10 cellular contexts compared by ENCODE assay signal in the genomic region with DNA sequence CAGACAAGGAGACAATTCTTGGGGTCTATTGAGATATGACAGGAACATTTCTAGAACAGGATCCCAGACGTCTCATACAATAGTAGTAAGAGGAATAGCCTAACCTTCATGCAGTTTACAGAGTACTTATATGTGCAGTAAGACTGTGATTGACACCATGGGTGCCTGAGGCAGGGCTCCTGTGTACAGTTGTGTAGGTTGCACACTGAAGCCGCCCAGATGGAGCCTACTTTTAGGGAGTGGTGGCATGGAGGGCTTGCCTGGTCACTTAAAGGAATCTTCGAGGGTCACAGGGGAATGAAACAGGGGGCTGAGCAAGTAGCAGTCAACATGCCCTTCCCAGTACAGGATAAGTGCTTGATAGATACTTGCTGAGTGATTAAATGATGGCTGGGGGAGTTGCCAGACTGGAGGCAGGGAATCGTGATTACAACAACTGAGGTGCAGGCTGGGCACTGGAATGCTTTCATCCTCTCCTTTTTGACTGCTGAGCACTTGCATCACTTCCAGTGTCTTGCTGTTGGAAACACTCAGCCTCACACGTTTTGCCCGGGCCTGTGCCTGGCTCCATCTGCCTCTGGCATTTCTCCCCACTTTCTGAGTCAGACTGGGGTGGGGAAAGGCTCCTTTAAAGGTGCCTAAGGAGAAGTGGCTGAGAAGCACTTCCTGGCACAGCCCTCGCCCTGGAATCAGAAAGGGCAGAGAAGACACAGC.
A peak's percentile ranks its signal among the peaks of the same experiment; 100 is the strongest.
DNase-seq lines count a peak whose midpoint lies in the region; ATAC-seq, FAIRE-seq and TF ChIP-seq lines count a peak whose summit lies in the region.
"Had no signal": no experiment of that assay in that cellular context is flagged by ENCODE, and none has a peak within 500 bp of the region (broad histone marks: within the 10 kb centered on the region; RNA-seq: fewer than 3 reads in every experiment).

No MANE protein-coding gene starts in this region.

- H4K91ac ChIP-seq in IMR-90 (ENCODE audit: insufficient read depth, low read depth, low read length) (peak overlapping the region; percentile 56), mesenchymal stem cell (ENCODE audit: low read length) (no peak overlapping the region)

- H3K9me3 ChIP-seq in A549 = no peaks in the 10 kb centered on the region
- no peaks in the 10 kb centered on the region for H3K9me3 ChIP-seq in IMR-90 (ENCODE audit: control insufficient read depth, insufficient read depth, low read length)
- H3K9me3 ChIP-seq in mesenchymal stem cell (ENCODE audit: control insufficient read depth, low read length) = no peaks in the 10 kb centered on the region
- H3K9me3 ChIP-seq: BLaER1 treated with 17β-estradiol and CSF1 and Interleukin-3, amounts not matched to agents 10 nM and 100 nM had no signal

- H3K9me1 ChIP-seq in IMR-90 (ENCODE audit: insufficient read depth, low read length) = no peaks in the 10 kb centered on the region

- TF ChIP-seq CTCF in A549 (IDR thresholded peaks at IDR 0.05) (no peak), IMR-90 (conservative IDR thresholded peaks at IDR 0.05; ENCODE audit: low read depth, low read length) (no peak), coronary artery (IDR thresholded peaks at IDR 0.05) (no peak)

- dilution Hi-C loops in IMR-90 (cut with HindIII; ENCODE audit: low sequenced_read_pairs, unreplicated experiment) = no loop called here

- H3K18ac ChIP-seq in IMR-90 (ENCODE audit: low read depth, low read length) = peak overlapping the region; percentile 78
- H3K18ac ChIP-seq in mesenchymal stem cell (ENCODE audit: low read depth in 1 of 2, low read length in 2 of 2) = peak overlapping the region in 1 of 2 experiments; percentile 16

- H3K4ac ChIP-seq in IMR-90 (ENCODE audit: low read depth, low read length) (peak overlapping the region; percentile 77), mesenchymal stem cell (ENCODE audit: low read depth in 1 of 2, low read length in 2 of 2) (no peak overlapping the region)

- peaks cover 0 to 3% of the 10 kb centered on the region in 2 donors for H3K9me3 Mint-ChIP-seq in activated naive CD4-positive, alpha-beta T cell treated with anti-CD3 and anti-CD28 coated beads, Interleukin-2, amount 50 U/mL, for 72 hours
- no peaks in the 10 kb centered on the region for H3K9me3 Mint-ChIP-seq in activated T-helper 1 cell treated with anti-CD3 and anti-CD28 coated beads, Interleukin-12 subunit alpha, Interleukin-12 subunit beta, Interleukin-2, Interleukin-4 antibody, amounts not matched to agents 30 ng/mL and 10 ng/mL and 1 ng/mL, durations not matched to agents 14 hours and 24 hours and 36 hours

- H3K36me3 ChIP-seq in IMR-90 (ENCODE audit: control insufficient read depth, insufficient read depth, low read length) = no peaks in the 10 kb centered on the region
- H3K36me3 ChIP-seq in mesenchymal stem cell (ENCODE audit: control insufficient read depth in 1 of 2, insufficient read depth in 2 of 2, low read depth in 1 of 2, low read length in 2 of 2) = no peaks in the 10 kb centered on the region
- H3K36me3 ChIP-seq: BLaER1 treated with 17β-estradiol and CSF1 and Interleukin-3, amounts not matched to agents 10 nM and 100 nM had no signal

- H3K4me2 ChIP-seq in A549 (peak overlapping the region; percentile 51), IMR-90 (ENCODE audit: low read depth, low read length) (no peak overlapping the region), mesenchymal stem cell (ENCODE audit: low read length, poor library complexity, severe bottlenecking) (no peak overlapping the region)

- 30% methylated on average over 7 of the region's 7 CpGs for WGBS in A549 (ENCODE audit: missing lambda C conversion rate)
- 62% methylated on average over 2 of the region's 7 CpGs; no CpG with 5 or more reads in 1 of the 2 experiments for WGBS in IMR-90 (ENCODE audit: extremely low coverage in 2 of 2, insufficient read length in 1 of 2), 2 experiments
- 73% methylated on average over 7 of the region's 7 CpGs for WGBS in mesenchymal stem cell

- TF ChIP-seq POLR2A in A549 (IDR thresholded peaks at IDR 0.05; ENCODE audit: low read length) (no peak), IMR-90 (IDR thresholded peaks at IDR 0.05; ENCODE audit: low read depth, low read length) (no peak)

- peak overlapping the region; percentile 68 for H2AK9ac ChIP-seq in IMR-90 (replicated peaks; ENCODE audit: low read depth, low read length, poor library complexity)

- H3K4me1 Mint-ChIP-seq in activated T-helper 1 cell treated with anti-CD3 and anti-CD28 coated beads, Interleukin-12 subunit alpha, Interleukin-12 subunit beta, Interleukin-2, Interleukin-4 antibody, amounts not matched to agents 30 ng/mL and 10 ng/mL and 1 ng/mL, durations not matched to agents 14 hours and 24 hours and 36 hours (ENCODE audit: low read depth) = no peaks in the 10 kb centered on the region

- in situ Hi-C loops in IMR-90 (cut with MboI; ENCODE audit: low sequenced_read_pairs) = no loop called here

- H3K23ac ChIP-seq in IMR-90 (ENCODE audit: low read depth, low read length) (peak overlapping the region; percentile 1; the same call in 1 of the 2 replicates), mesenchymal stem cell (ENCODE audit: low read length in 2 of 2) (no peak overlapping the region)

- H2AK5ac ChIP-seq in IMR-90 (ENCODE audit: low read depth, low read length) (peak overlapping the region; percentile 80), mesenchymal stem cell (ENCODE audit: low read length, severe bottlenecking) (no peak overlapping the region)

- peak overlapping the region in 1 of 2 donors; percentile 43 for H3K27ac Mint-ChIP-seq in activated naive CD4-positive, alpha-beta T cell treated with anti-CD3 and anti-CD28 coated beads, Interleukin-2, amount 50 U/mL, for 72 hours
- H3K27ac Mint-ChIP-seq in activated T-helper 1 cell treated with anti-CD3 and anti-CD28 coated beads, Interleukin-12 subunit alpha, Interleukin-12 subunit beta, Interleukin-2, Interleukin-4 antibody, amounts not matched to agents 30 ng/mL and 10 ng/mL and 1 ng/mL, durations not matched to agents 14 hours and 24 hours and 36 hours = no peak overlapping the region

- H2BK120ac ChIP-seq in IMR-90 (ENCODE audit: low read depth, low read length) (peak overlapping the region; percentile 82), mesenchymal stem cell (ENCODE audit: low read depth, low read length) (no peak overlapping the region)

- no peak for FAIRE-seq in A549 (lab: Jason Lieb, UNC)

- H3K27me3 ChIP-seq in IMR-90 (ENCODE audit: control insufficient read depth, insufficient read depth, low read length) (no peaks in the 10 kb centered on the region), mesenchymal stem cell (ENCODE audit: control insufficient read depth in 1 of 2, insufficient read depth in 1 of 2, low read length in 2 of 2) (peaks cover 0 to 2% of the 10 kb centered on the region in 2 experiments)
- H3K27me3 ChIP-seq: BLaER1 treated with 17β-estradiol and CSF1 and Interleukin-3, amounts not matched to agents 10 nM and 100 nM had no signal

- intact Hi-C loops in IMR-90 (cut with micrococcal nuclease) = no loop called here
- intact Hi-C loops in activated T-helper 1 cell treated with anti-CD3 and anti-CD28 coated beads, Interleukin-12 subunit alpha, Interleukin-12 subunit beta, Interleukin-2, Interleukin-4 antibody, amounts not matched to agents 30 ng/mL and 10 ng/mL and 1 ng/mL, durations not matched to agents 14 hours and 24 hours and 36 hours (cut with micrococcal nuclease) = no loop called here

- no peak overlapping the region for H3K4me3 ChIP-seq in A549
- H3K4me3 ChIP-seq in IMR-90 (ENCODE audit: insufficient read depth, low read depth, low read length) = no peak overlapping the region
- H3K4me3 ChIP-seq in coronary artery = no peak overlapping the region
- H3K4me3 ChIP-seq in mesenchymal stem cell (ENCODE audit: insufficient read depth in 1 of 2, low read depth in 1 of 2, low read length in 2 of 2) = no peak overlapping the region
- H3K4me3 ChIP-seq: BLaER1 treated with 17β-estradiol and CSF1 and Interleukin-3, amounts not matched to agents 10 nM and 100 nM had no signal

- H3K56ac ChIP-seq in IMR-90 (ENCODE audit: extremely low read depth, insufficient read depth, low read length) = no peak overlapping the region; the same call in 1 of the 2 replicates

- H2BK20ac ChIP-seq in IMR-90 (ENCODE audit: low read depth, low read length) = peak overlapping the region; percentile 87

- TF ChIP-seq EP300 in A549 (IDR thresholded peaks at IDR 0.05) = no peak

- H3K27ac ChIP-seq in A549 = peak overlapping the region; percentile 53 to 59
- peak overlapping the region; percentile 63 for H3K27ac ChIP-seq in IMR-90 (ENCODE audit: insufficient read depth, low read length)
- peak overlapping the region; percentile 41 to 69 for H3K27ac ChIP-seq in coronary artery
- H3K27ac ChIP-seq in mesenchymal stem cell (ENCODE audit: low read length, poor library complexity, severe bottlenecking) = peak overlapping the region; percentile 9
- H3K27ac ChIP-seq: BLaER1 treated with 17β-estradiol and CSF1 and Interleukin-3, amounts not matched to agents 10 nM and 100 nM had no signal

- H3K4me1 ChIP-seq in A549 = peaks cover 15% of the 10 kb centered on the region
- H3K4me1 ChIP-seq in IMR-90 (ENCODE audit: control insufficient read depth, insufficient read depth, low read length) = peaks cover 9% of the 10 kb centered on the region
- H3K4me1 ChIP-seq in mesenchymal stem cell (ENCODE audit: control insufficient read depth, insufficient read depth, low read depth, low read length) = peaks cover 6% of the 10 kb centered on the region

- no peaks in the 10 kb centered on the region for H3K36me3 Mint-ChIP-seq in activated naive CD4-positive, alpha-beta T cell treated with anti-CD3 and anti-CD28 coated beads, Interleukin-2, amount 50 U/mL, for 72 hours
- H3K36me3 Mint-ChIP-seq in activated T-helper 1 cell treated with anti-CD3 and anti-CD28 coated beads, Interleukin-12 subunit alpha, Interleukin-12 subunit beta, Interleukin-2, Interleukin-4 antibody, amounts not matched to agents 30 ng/mL and 10 ng/mL and 1 ng/mL, durations not matched to agents 14 hours and 24 hours and 36 hours (ENCODE audit: low read depth) = no peaks in the 10 kb centered on the region

- H4K8ac ChIP-seq in IMR-90 (ENCODE audit: low read depth in 2 of 2, low read length in 2 of 2) (peak overlapping the region; percentile 25 to 79; a peak in 3 of 4 replicates), mesenchymal stem cell (ENCODE audit: low read length) (no peak overlapping the region)

- no peak overlapping the region for H3K4me3 Mint-ChIP-seq in activated T-helper 1 cell treated with anti-CD3 and anti-CD28 coated beads, Interleukin-12 subunit alpha, Interleukin-12 subunit beta, Interleukin-2, Interleukin-4 antibody, amounts not matched to agents 30 ng/mL and 10 ng/mL and 1 ng/mL, durations not matched to agents 14 hours and 24 hours and 36 hours

- H4K5ac ChIP-seq in IMR-90 (ENCODE audit: low read depth, low read length) = peak overlapping the region; percentile 51

- H2BK5ac ChIP-seq in IMR-90 (ENCODE audit: low read depth, low read length, poor library complexity, severe bottlenecking) (peak overlapping the region; percentile 81), mesenchymal stem cell (ENCODE audit: low read depth, low read length, poor library complexity, severe bottlenecking) (no peak overlapping the region)

- H2BK12ac ChIP-seq in mesenchymal stem cell (ENCODE audit: low read length in 2 of 2) = no peak overlapping the region

- DNase-seq in A549 (ENCODE audit: low read depth in 1 of 2, low spot score in 1 of 2) (peak in 1 of 2 experiments; percentile 59), IMR-90 (peak; percentile 93), coronary artery (ENCODE audit: low spot score) (peak; percentile 76), mesenchymal stem cell (peak; percentile 61), SK-N-DZ (ENCODE audit: low spot score) (no peak), activated gamma-delta T cell treated with Interleukin-2 at 50 U/mL for 16 hours (no peak)
- no peak for DNase-seq in activated naive CD4-positive, alpha-beta T cell treated with anti-CD3 and anti-CD28 coated beads, Interleukin-2, amount 50 U/mL, for 72 hours (ENCODE audit: low spot score in 2 of 2)
- no peak for DNase-seq in activated T-helper 1 cell treated with anti-CD3 and anti-CD28 coated beads, Interleukin-12 subunit alpha, Interleukin-12 subunit beta, Interleukin-2, Interleukin-4 antibody, amounts not matched to agents 30 ng/mL and 10 ng/mL and 1 ng/mL, durations not matched to agents 14 hours and 24 hours and 36 hours (ENCODE audit: low spot score)
- DNase-seq: NCI-H1092 had no signal

- H4K20me1 ChIP-seq in IMR-90 (ENCODE audit: insufficient read depth, low read length) = no peaks in the 10 kb centered on the region
- H4K20me1 ChIP-seq: BLaER1 treated with 17β-estradiol and CSF1 and Interleukin-3, amounts not matched to agents 10 nM and 100 nM had no signal

- ATAC-seq in A549 = peak; percentile 85 to 88
- ATAC-seq in IMR-90 (ENCODE audit: low read depth) = peak; percentile 97
- ATAC-seq in activated naive CD4-positive, alpha-beta T cell treated with anti-CD3 and anti-CD28 coated beads, Interleukin-2, amount 50 U/mL, for 72 hours = no peak

- peak overlapping the region; percentile 62 for H3K14ac ChIP-seq in IMR-90 (replicated peaks; ENCODE audit: low read depth, low read length)
- no peak overlapping the region for H3K14ac ChIP-seq in mesenchymal stem cell (ENCODE audit: low read length in 2 of 2)

- POLR2A ChIA-PET in A549 (lab: Yijun Ruan, JAX) (no interaction called here), IMR-90 (lab: Charles Lee; ENCODE audit: unreplicated experiment) (no interaction called here)

- H2AFZ ChIP-seq in IMR-90 (replicated peaks; ENCODE audit: low read length, poor library complexity) = peak overlapping the region; percentile 85
- H2AFZ ChIP-seq in mesenchymal stem cell (ENCODE audit: low read depth, low read length) = no peak overlapping the region

- no TSS peak for BruUV-seq in IMR-90 (replicated peaks; lab: Mats Ljungman, UMichigan)

- CTCF ChIA-PET in A549 (lab: Yijun Ruan, JAX) (interaction anchor here (0.7 to 1.8 kb wide), 3 partner anchors 11 to 260 kb away, joined by 3 to 5 read pairs (median 3); no protein-coding TSS in a partner anchor), IMR-90 (lab: Yijun Ruan, JAX) (no interaction called here)

- H2BK15ac ChIP-seq in IMR-90 (ENCODE audit: low read depth, low read length) = peak overlapping the region; percentile 80; the same call in 1 of the 3 replicates
- H2BK15ac ChIP-seq in mesenchymal stem cell (ENCODE audit: low read depth, poor library complexity, severe bottlenecking) = no peak overlapping the region

- H3K27me3 Mint-ChIP-seq in activated T-helper 1 cell treated with anti-CD3 and anti-CD28 coated beads, Interleukin-12 subunit alpha, Interleukin-12 subunit beta, Interleukin-2, Interleukin-4 antibody, amounts not matched to agents 30 ng/mL and 10 ng/mL and 1 ng/mL, durations not matched to agents 14 hours and 24 hours and 36 hours (ENCODE audit: insufficient read depth) = peaks cover 6% of the 10 kb centered on the region

- no peak for TF ChIP-seq RAD21 in A549 (conservative IDR thresholded peaks at IDR 0.05 in 1 of 2, IDR thresholded peaks at IDR 0.05 in 1 of 2)
- no peak for TF ChIP-seq RAD21 in IMR-90 (IDR thresholded peaks at IDR 0.05; ENCODE audit: low read length)

- no peak overlapping the region for H3K9ac ChIP-seq in IMR-90 (ENCODE audit: low read depth, low read length)
- H3K9ac ChIP-seq in mesenchymal stem cell (ENCODE audit: low read length) = peak overlapping the region; percentile 62
- H3K9ac ChIP-seq: BLaER1 treated with 17β-estradiol and CSF1 and Interleukin-3, amounts not matched to agents 10 nM and 100 nM had no signal

- no peaks in the 10 kb centered on the region for H3K79me1 ChIP-seq in IMR-90 (ENCODE audit: low read depth in 1 of 2, low read length in 2 of 2)
- H3K79me1 ChIP-seq in mesenchymal stem cell (replicated peaks; ENCODE audit: low read length, poor library complexity, severe bottlenecking) = no peaks in the 10 kb centered on the region

Comparison
In these comparisons a context has a peak if more than half of its experiments do, and no peak if none do; other contexts are left out.
1. ATAC-seq: peak in A549 (2 of 2) and IMR-90 (single experiment); none in activated naive CD4-positive, alpha-beta T cell treated with anti-CD3 and anti-CD28 coated beads, Interleukin-2, amount 50 U/mL, for 72 hours (0 of 2).
2. DNase-seq: peak in IMR-90 (single experiment), coronary artery (single experiment) and mesenchymal stem cell (single experiment); none in SK-N-DZ (single experiment), activated naive CD4-positive, alpha-beta T cell treated with anti-CD3 and anti-CD28 coated beads, Interleukin-2, amount 50 U/mL, for 72 hours (0 of 2), activated T-helper 1 cell treated with anti-CD3 and anti-CD28 coated beads, Interleukin-12 subunit alpha, Interleukin-12 subunit beta, Interleukin-2, Interleukin-4 antibody, amounts not matched to agents 30 ng/mL and 10 ng/mL and 1 ng/mL, durations not matched to agents 14 hours and 24 hours and 36 hours (single experiment) and activated gamma-delta T cell treated with Interleukin-2 at 50 U/mL for 16 hours (single experiment).
3. H3K27ac ChIP-seq: peak in every context shown above with its lines; median percentile 63 in IMR-90; 56 in A549; 55 in coronary artery; 9 in mesenchymal stem cell.